Comparison of ENCODE assay signal across 1 cellular context in the genomic region with DNA sequence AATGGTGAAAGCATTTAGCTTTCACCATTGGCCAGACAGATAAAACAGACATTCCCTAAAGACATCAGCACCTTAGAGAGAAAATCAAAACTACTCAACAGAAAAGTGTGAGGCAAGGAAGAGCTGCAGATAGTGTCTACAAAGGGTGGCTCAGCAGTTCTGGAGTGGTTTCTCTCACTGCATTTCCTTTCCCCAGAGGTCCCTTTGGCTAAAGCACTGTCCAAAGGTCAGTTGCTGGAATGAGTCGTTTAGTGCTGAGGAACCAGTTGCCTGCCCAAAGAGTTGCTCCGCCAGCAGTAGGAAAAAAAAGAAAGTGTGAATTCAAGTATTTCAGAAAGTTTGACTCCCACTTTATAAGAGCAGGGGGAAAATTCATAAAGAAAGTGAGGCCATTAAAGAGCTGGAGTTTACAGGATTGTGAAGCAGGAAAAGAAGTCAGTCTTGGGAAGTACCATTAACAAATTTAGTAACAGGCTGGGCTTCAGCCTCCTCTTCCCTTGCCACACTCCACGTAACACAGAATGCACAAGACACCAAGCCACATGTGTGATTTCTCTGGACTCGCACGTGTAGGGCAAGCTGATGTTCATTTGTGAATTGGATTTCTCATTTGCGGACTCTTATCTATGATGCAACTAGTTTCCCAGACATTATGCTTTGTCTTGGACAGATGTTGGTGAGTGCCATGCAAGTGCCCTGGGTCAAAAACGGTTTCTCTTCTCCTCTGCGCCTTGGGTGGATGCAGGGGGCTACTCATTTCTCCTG.
TF ChIP-seq lines count a peak whose summit lies in the region.

No MANE protein-coding gene starts in this region.

TF ChIP-seq in HepG2, 621 proteins besides CTCF, POLR2A, EP300 and RAD21 (continued from another document):
- TF ChIP-seq PAXIP1 (CRISPR knock-in tag; conservative IDR thresholded peaks at IDR 0.05) (0 out of 2 replicates have a peak, but pooled peaks have one; percentile 25), BRD4 (CRISPR knock-in tag; IDR thresholded peaks at IDR 0.05) (no peak), ELF1 (CRISPR knock-in tag; IDR thresholded peaks at IDR 0.05) (peak; percentile 27; the same call in 1 of the 2 replicates), SAP130 (CRISPR knock-in tag; IDR thresholded peaks at IDR 0.05; ENCODE audit: low read depth) (0 out of 2 replicates have a peak, but pooled peaks have one; percentile 17), SOX13 (IDR thresholded peaks at IDR 0.05) (no peak), SOX13 (CRISPR knock-in tag; conservative IDR thresholded peaks at IDR 0.05 in 1 of 2, IDR thresholded peaks at IDR 0.05 in 1 of 2) (0 out of 4 replicates have a peak, but pooled peaks of 1 of the 2 experiments have one; percentile 25), ZSCAN5A (CRISPR knock-in tag; IDR thresholded peaks at IDR 0.05; ENCODE audit: borderline replicate concordance) (no peak), POGZ (CRISPR knock-in tag; IDR thresholded peaks at IDR 0.05) (peak; percentile 44; the same call in 1 of the 2 replicates), MAFK (conservative IDR thresholded peaks at IDR 0.05 in 1 of 2, IDR thresholded peaks at IDR 0.05 in 1 of 2; ENCODE audit: low read length in 2 of 2) (0 out of 4 replicates have a peak, but pooled peaks have one; percentile 16 to 20), HNF4G (IDR thresholded peaks at IDR 0.05; ENCODE audit: borderline replicate concordance, low read depth, low read length) (peak; percentile 81), HNF4G (CRISPR knock-in tag; IDR thresholded peaks at IDR 0.05; ENCODE audit: borderline replicate concordance, low read depth) (peak; percentile 44; the same call in 1 of the 2 replicates), ZMYM4 (CRISPR knock-in tag; IDR thresholded peaks at IDR 0.05) (0 out of 2 replicates have a peak, but pooled peaks have one; percentile 24), FOSL2 (CRISPR knock-in tag; IDR thresholded peaks at IDR 0.05) (0 out of 2 replicates have a peak, but pooled peaks have one; percentile 41), ZNF652 (CRISPR knock-in tag; IDR thresholded peaks at IDR 0.05; ENCODE audit: borderline replicate concordance, low read depth) (peak; percentile 48; the same call in 1 of the 2 replicates), HDAC2 (CRISPR knock-in tag; IDR thresholded peaks at IDR 0.05) (0 out of 2 replicates have a peak, but pooled peaks have one; percentile 20), PHF21A (CRISPR knock-in tag; IDR thresholded peaks at IDR 0.05) (0 out of 2 replicates have a peak, but pooled peaks have one; percentile 26), ZNF331 (CRISPR knock-in tag; IDR thresholded peaks at IDR 0.05) (0 out of 2 replicates have a peak, but pooled peaks have one; percentile 48), TEAD3 (CRISPR knock-in tag; optimal IDR thresholded peaks at IDR 0.05; ENCODE audit: borderline replicate concordance) (peak; percentile 65), ZNF644 (CRISPR knock-in tag; IDR thresholded peaks at IDR 0.05; ENCODE audit: low read depth) (peak; percentile 89)
- TF ChIP-seq, protein P1, sequence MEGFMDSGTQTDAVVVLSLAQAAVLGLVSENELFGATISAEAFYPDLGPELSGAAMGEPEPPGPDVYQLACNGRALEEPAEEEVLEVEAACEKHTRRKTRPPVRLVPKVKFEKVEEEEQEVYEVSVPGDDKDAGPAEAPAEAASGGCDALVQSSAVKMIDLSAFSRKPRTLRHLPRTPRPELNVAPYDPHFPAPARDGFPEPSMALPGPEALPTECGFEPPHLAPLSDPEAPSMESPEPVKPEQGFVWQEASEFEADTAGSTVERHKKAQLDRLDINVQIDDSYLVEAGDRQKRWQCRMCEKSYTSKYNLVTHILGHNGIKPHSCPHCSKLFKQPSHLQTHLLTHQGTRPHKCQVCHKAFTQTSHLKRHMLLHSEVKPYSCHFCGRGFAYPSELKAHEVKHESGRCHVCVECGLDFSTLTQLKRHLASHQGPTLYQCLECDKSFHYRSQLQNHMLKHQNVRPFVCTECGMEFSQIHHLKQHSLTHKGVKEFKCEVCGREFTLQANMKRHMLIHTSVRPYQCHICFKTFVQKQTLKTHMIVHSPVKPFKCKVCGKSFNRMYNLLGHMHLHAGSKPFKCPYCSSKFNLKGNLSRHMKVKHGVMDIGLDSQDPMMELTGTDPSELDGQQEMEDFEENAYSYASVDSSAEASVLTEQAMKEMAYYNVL (CRISPR knock-in tag; IDR thresholded peaks at IDR 0.05; ENCODE audit: borderline replicate concordance), result no peak
